In the genomic region with DNA sequence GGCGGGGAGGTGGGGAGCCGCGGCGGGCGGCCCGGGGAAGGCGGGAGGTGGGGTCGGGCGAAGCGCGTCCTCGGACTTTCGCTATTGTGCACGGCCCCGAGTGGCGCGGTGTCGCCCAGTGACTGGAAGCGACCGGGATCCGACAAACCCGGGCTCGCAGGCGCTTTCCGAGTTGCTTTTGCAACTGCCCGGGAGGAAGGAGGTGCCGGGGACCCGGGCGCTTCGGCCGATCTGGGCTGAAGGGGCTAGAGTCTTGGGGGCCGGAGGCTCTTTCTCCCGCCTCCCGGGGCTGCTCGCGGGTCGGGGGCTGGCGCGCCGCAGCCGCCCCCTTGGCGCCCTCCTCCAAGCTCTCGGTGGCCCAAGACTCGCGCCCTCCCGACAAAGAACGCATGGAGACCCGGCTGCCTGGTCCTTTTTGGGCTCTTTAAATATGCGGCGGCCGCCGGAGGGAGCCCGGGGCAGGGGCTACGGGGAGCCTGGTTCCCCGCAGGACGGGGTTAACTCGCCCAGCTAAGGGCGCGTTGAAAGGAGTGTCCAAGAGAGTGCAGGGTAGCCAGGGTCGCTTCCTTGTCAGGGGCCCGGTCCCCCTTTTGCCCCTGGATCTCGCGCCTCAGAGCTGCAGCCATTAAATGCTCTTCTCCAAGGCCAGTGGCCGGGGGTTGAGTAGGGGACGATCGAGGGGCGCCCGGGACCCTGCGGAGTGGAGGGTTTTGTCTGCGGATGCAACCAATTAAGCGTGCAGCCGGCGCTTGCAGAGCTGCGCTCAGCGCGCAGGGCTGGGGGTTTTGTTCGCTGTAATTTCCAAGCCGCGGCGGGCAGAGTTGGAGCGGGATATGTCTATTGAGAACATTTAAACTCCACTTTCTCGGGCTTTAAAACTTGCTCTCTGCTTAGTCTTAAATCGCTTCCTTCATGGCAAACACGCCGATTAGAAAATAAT, we compare ENCODE assay signal across 8 cellular contexts. TPM values are rescaled to one million over a fixed set of nuclear protein-coding genes. Genes with fewer than 3 reads are reported as not detected.
DNase-seq lines count a peak whose midpoint lies in the region; ATAC-seq and TF ChIP-seq lines count a peak whose summit lies in the region.

No MANE protein-coding gene starts in this region.

- TF ChIP-seq POLR2A in Peyer's patch (IDR thresholded peaks at IDR 0.05) (no peak), esophagus muscularis mucosa (IDR thresholded peaks at IDR 0.05; ENCODE audit: low read depth) (no peak)

- H3K27me3 Mint-ChIP-seq in naive thymus-derived CD4-positive, alpha-beta T cell = peaks cover 68 to 78% (median 69%) of the 10 kb centered on the region in 5 donors
- peaks cover 78% of the 10 kb centered on the region for H3K27me3 Mint-ChIP-seq in T-helper 2 cell treated with Interferon-gamma antibody and Interleukin-4, amounts not matched to agents 5 μg/mL and 100 μg/mL, for 36 hours (ENCODE audit: low read depth)

- peaks cover 0 to 8% (median 4%) of the 10 kb centered on the region in 11 donors for H3K9me3 Mint-ChIP-seq in naive thymus-derived CD4-positive, alpha-beta T cell
- H3K9me3 Mint-ChIP-seq in T-helper 2 cell treated with Interferon-gamma antibody and Interleukin-4, amounts not matched to agents 5 μg/mL and 100 μg/mL, for 36 hours = no peaks in the 10 kb centered on the region

- H3K9me3 ChIP-seq in Peyer's patch (no peaks in the 10 kb centered on the region), esophagus muscularis mucosa (no peaks in the 10 kb centered on the region)
- no peaks in the 10 kb centered on the region for H3K9me3 ChIP-seq in naive thymus-derived CD4-positive, alpha-beta T cell (ENCODE audit: control insufficient read depth in 2 of 3, low read length in 3 of 3)

- H3K27ac ChIP-seq in Peyer's patch = peak overlapping the region in 1 of 4 donors; percentile 59
- no peak overlapping the region for H3K27ac ChIP-seq in esophagus muscularis mucosa (replicated peaks in 1 of 4)
- H3K27ac ChIP-seq in naive thymus-derived CD4-positive, alpha-beta T cell (ENCODE audit: low read depth, low read length) = no peak overlapping the region

- TF ChIP-seq CTCF in Peyer's patch (IDR thresholded peaks at IDR 0.05) (no peak), esophagus muscularis mucosa (IDR thresholded peaks at IDR 0.05) (no peak)

- peaks cover 0 to 16% of the 10 kb centered on the region in 2 donors for H3K27me3 ChIP-seq in Peyer's patch
- H3K27me3 ChIP-seq in esophagus muscularis mucosa = peaks cover 2 to 80% (median 45%) of the 10 kb centered on the region in 4 donors
- H3K27me3 ChIP-seq in naive thymus-derived CD4-positive, alpha-beta T cell (ENCODE audit: control insufficient read depth in 2 of 2, insufficient read depth in 2 of 2, low read length in 2 of 2) = peaks cover 0 to 11% of the 10 kb centered on the region in 2 donors

- peaks cover 0 to 5% (median 0%) of the 10 kb centered on the region in 5 donors for H3K36me3 Mint-ChIP-seq in naive thymus-derived CD4-positive, alpha-beta T cell
- H3K36me3 Mint-ChIP-seq in T-helper 2 cell treated with Interferon-gamma antibody and Interleukin-4, amounts not matched to agents 5 μg/mL and 100 μg/mL, for 36 hours (ENCODE audit: low read depth) = no peaks in the 10 kb centered on the region

- H3K4me3 ChIP-seq in Peyer's patch (peak overlapping the region; percentile 34 to 79 (median 58)), esophagus muscularis mucosa (peak overlapping the region; percentile 58 to 71 (median 60))
- no peak overlapping the region for H3K4me3 ChIP-seq in naive thymus-derived CD4-positive, alpha-beta T cell (ENCODE audit: low read length)

- TF ChIP-seq EP300 in esophagus muscularis mucosa (IDR thresholded peaks at IDR 0.05) = no peak

- H3K4me1 Mint-ChIP-seq in naive thymus-derived CD4-positive, alpha-beta T cell = peaks cover 17 to 31% (median 23%) of the 10 kb centered on the region in 7 donors
- H3K4me1 Mint-ChIP-seq in T-helper 2 cell treated with Interferon-gamma antibody and Interleukin-4, amounts not matched to agents 5 μg/mL and 100 μg/mL, for 36 hours (ENCODE audit: low read depth) = peaks cover 18% of the 10 kb centered on the region

- WGBS in esophagus muscularis mucosa = 5% methylated on average over 19 of the region's 85 CpGs

- H3K4me3 Mint-ChIP-seq in naive thymus-derived CD4-positive, alpha-beta T cell = peak overlapping the region in 9 of 10 donors; percentile 40 to 86 (median 55)
- no peak overlapping the region for H3K4me3 Mint-ChIP-seq in T-helper 2 cell treated with Interferon-gamma antibody and Interleukin-4, amounts not matched to agents 5 μg/mL and 100 μg/mL, for 36 hours

- ATAC-seq in naive thymus-derived CD4-positive, alpha-beta T cell = peak; percentile 32

- H3K27ac Mint-ChIP-seq in naive thymus-derived CD4-positive, alpha-beta T cell = no peak overlapping the region
- H3K27ac Mint-ChIP-seq in T-helper 2 cell treated with Interferon-gamma antibody and Interleukin-4, amounts not matched to agents 5 μg/mL and 100 μg/mL, for 36 hours = no peak overlapping the region

- CTCF ChIA-PET in naive thymus-derived CD4-positive, alpha-beta T cell (lab: Charles Lee) = no interaction called here

- H3K4me1 ChIP-seq in Peyer's patch (peaks cover 0 to 19% (median 0%) of the 10 kb centered on the region in 4 donors), esophagus muscularis mucosa (peaks cover 30 to 43% (median 37%) of the 10 kb centered on the region in 4 donors)
- peaks cover 0 to 6% of the 10 kb centered on the region in 2 donors for H3K4me1 ChIP-seq in naive thymus-derived CD4-positive, alpha-beta T cell (ENCODE audit: control insufficient read depth in 2 of 2, insufficient read depth in 2 of 2, low read length in 2 of 2)

- DNase-seq in activated CD4-positive, alpha-beta T cell treated with anti-CD3 and anti-CD28 coated beads for 48 hours = peak; percentile 24
- DNase-seq in activated CD4-positive, alpha-beta T cell treated with anti-CD3 and anti-CD28 coated beads for 1 hour = no peak
- DNase-seq in Peyer's patch (peak in 2 of 3 donors; percentile 48 to 73), esophagus muscularis mucosa (ENCODE audit: extremely low spot score) (no peak), NCI-H1930 (lab: John Stamatoyannopoulos, UW) (no peak), NCI-H1105 treated with DMSO at 0.1 percent for 48 hours (lab: John Stamatoyannopoulos, UW) (no peak)
- DNase-seq in naive thymus-derived CD4-positive, alpha-beta T cell = peak in 1 of 9 donors; percentile 25
- no peak for DNase-seq in T-helper 2 cell treated with Interferon-gamma antibody and Interleukin-4, amounts not matched to agents 5 μg/mL and 100 μg/mL, for 36 hours (ENCODE audit: low spot score)

- POLR2A ChIA-PET in naive thymus-derived CD4-positive, alpha-beta T cell (lab: Charles Lee) = no interaction called here

- no peaks in the 10 kb centered on the region for H3K36me3 ChIP-seq in Peyer's patch
- no peaks in the 10 kb centered on the region for H3K36me3 ChIP-seq in esophagus muscularis mucosa
- no peaks in the 10 kb centered on the region for H3K36me3 ChIP-seq in naive thymus-derived CD4-positive, alpha-beta T cell (ENCODE audit: control insufficient read depth in 2 of 3, insufficient read depth in 3 of 3, low read length in 3 of 3)

- intact Hi-C loops in esophagus muscularis mucosa (cut with DNase I) = loop anchor here (5.0 kb wide), 1 partner anchor 66 kb away; no protein-coding TSS in a partner anchor
- intact Hi-C loops in naive thymus-derived CD4-positive, alpha-beta T cell (cut with micrococcal nuclease) = no loop called here

RNA-seq across cellular contexts. Expression of a gene that starts 1.6 kb away (rescaled TPM):
- total RNA-seq in Peyer's patch = 1 to 10 TPM; 1.7 to 6.8 (median 4.2) TPM
- under 1 TPM in 3 of 4 donors, not detected in 1; 0.06 to 0.33 (median 0.11) TPM for total RNA-seq in esophagus muscularis mucosa
- under 1 TPM in 2 of 5 experiments, not detected in 3; 0.16 to 0.47 TPM for total RNA-seq in naive thymus-derived CD4-positive, alpha-beta T cell
- not detected for polyA plus RNA-seq in naive thymus-derived CD4-positive, alpha-beta T cell

Comparison
In these comparisons a context has a peak if more than half of its experiments do, and no peak if none do; other contexts are left out.
1. DNase-seq: peak in activated CD4-positive, alpha-beta T cell treated with anti-CD3 and anti-CD28 coated beads for 48 hours (single experiment) and Peyer's patch (2 of 3); none in activated CD4-positive, alpha-beta T cell treated with anti-CD3 and anti-CD28 coated beads for 1 hour (single experiment), esophagus muscularis mucosa (single experiment), NCI-H1930 (0 of 2), NCI-H1105 treated with DMSO at 0.1 percent for 48 hours (single experiment) and T-helper 2 cell treated with Interferon-gamma antibody and Interleukin-4, amounts not matched to agents 5 μg/mL and 100 μg/mL, for 36 hours (single experiment).